Comparison of ENCODE assay signal across 21 cellular contexts in genomic region chr2:73772819-73773218, GRCh38. TPM values are rescaled to one million over a fixed set of nuclear protein-coding genes. Genes with fewer than 3 reads are reported as not detected.
"Had no signal": no experiment of that assay in that cellular context is flagged by ENCODE, and none has a peak within 500 bp of the region (broad histone marks: within the 10 kb centered on the region; RNA-seq: fewer than 3 reads in every experiment).

No MANE protein-coding gene starts in this region.

- H3K27ac Mint-ChIP-seq: IgD-negative memory B cell had no signal

- H3K4me3 ChIP-seq: SJSA1, SK-N-MC had no signal

- H3K9me3 Mint-ChIP-seq: IgD-negative memory B cell had no signal

- H3K9me3 ChIP-seq: SJSA1 had no signal

- H3K27me3 ChIP-seq: SJSA1 had no signal

- H3K4me1 ChIP-seq: SJSA1 had no signal

- DNase-seq: KBM-7, MM.1S, NCI-H1092 treated with DMSO at 0.1 percent for 48 hours, NCI-H1436, NCI-H187, NCI-H2029, NCI-H2081 treated with DMSO at 0.1 percent for 48 hours, NCI-H2171, NCI-H226, NCI-H446, NCI-H510A, NCI-H524 treated with DMSO at 0.1 percent for 48 hours, NCI-H69, NCI-H774, Right ventricle myocardium superior, RPMI8226, SIG-M5 had no signal

- H3K27me3 Mint-ChIP-seq: IgD-negative memory B cell had no signal

RNA-seq across cellular contexts. Expression of gene C2orf78, which starts 11.2 kb away (rescaled TPM):
- total RNA-seq: LHCN-M2, Right ventricle myocardium superior had no signal
